Comparison of ENCODE assay signal across 1 cellular context in the genomic region with DNA sequence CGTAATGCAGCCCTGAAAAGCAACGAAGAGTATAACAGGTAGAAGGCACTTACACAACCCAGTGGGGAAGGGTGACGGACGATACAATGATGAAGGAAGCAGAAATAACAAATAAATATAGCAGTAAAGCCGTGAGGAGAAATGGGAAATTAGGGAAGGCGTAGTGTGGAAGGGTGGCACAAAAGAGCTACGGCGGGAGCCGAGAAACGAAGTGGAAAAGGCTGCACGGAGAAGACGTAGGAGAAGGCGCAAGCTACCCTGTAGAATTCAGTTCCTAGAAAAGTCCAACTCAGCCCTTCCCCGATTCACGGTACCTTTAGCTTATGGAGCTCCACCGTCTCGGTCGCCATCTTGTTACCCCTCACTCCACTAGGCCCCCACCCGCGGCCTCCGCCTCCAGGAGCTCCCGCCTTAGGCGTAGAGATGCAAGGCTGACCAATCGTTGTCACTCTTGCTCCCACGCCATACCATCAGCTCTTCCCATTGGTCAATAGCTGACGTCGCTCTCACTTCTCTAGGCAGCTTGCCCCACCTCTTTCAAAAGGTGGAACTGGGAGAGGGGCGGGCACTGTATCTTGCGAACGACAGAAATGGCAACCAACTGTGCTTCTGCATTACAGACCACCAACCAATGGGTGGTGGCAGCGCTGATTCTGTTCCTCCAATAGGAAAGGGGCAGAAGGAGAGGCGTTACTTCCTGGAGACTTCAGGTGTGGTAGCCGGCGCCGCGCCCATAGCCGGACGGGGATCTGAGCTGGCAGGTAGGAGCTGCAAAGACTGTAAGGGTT.
A peak's percentile ranks its signal among the peaks of the same experiment; 100 is the strongest.
TF ChIP-seq lines count a peak whose summit lies in the region.

A gene with protein sequence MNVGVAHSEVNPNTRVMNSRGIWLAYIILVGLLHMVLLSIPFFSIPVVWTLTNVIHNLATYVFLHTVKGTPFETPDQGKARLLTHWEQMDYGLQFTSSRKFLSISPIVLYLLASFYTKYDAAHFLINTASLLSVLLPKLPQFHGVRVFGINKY (plus strand): TSS at position 690 of the 788 bp plus-strand sequence. CDS start 959 bp downstream, outside the sequence.
TSS of gene SARNP (minus strand) at position 373 of the 788 bp plus-strand sequence. CDS start at position 350, 23 bp downstream.

TF ChIP-seq in K562, 482 proteins besides CTCF, POLR2A, EP300 and RAD21 (continued from another document and continues in another):
- TF ChIP-seq STAT5B (CRISPR knock-in tag; IDR thresholded peaks at IDR 0.05): no peak
- TF ChIP-seq SRSF9 (IDR thresholded peaks at IDR 0.05; ENCODE audit: borderline replicate concordance, low read depth, low read length): no peak
- no peak for TF ChIP-seq MCM3 (IDR thresholded peaks at IDR 0.05)
- TF ChIP-seq NCOR1 (IDR thresholded peaks at IDR 0.05): no peak
- TF ChIP-seq, protein P1, sequence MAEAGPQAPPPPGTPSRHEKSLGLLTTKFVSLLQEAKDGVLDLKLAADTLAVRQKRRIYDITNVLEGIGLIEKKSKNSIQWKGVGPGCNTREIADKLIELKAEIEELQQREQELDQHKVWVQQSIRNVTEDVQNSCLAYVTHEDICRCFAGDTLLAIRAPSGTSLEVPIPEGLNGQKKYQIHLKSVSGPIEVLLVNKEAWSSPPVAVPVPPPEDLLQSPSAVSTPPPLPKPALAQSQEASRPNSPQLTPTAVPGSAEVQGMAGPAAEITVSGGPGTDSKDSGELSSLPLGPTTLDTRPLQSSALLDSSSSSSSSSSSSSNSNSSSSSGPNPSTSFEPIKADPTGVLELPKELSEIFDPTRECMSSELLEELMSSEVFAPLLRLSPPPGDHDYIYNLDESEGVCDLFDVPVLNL (CRISPR knock-in tag; IDR thresholded peaks at IDR 0.05; ENCODE audit: low read depth): peak; percentile 92
- TF ChIP-seq RBM17 (IDR thresholded peaks at IDR 0.05; ENCODE audit: borderline replicate concordance, low read depth, low read length): no peak
- TF ChIP-seq CHD4 (IDR thresholded peaks at IDR 0.05; ENCODE audit: insufficient read depth, insufficient replicate concordance, low read depth, low read length, poor library complexity, severe bottlenecking): no peak
- no peak for TF ChIP-seq THRA (IDR thresholded peaks at IDR 0.05)
- no peak for TF ChIP-seq MED1 (CRISPR knock-in tag; IDR thresholded peaks at IDR 0.05; ENCODE audit: borderline replicate concordance)
- no peak for TF ChIP-seq ILK (tag; IDR thresholded peaks at IDR 0.05; ENCODE audit: borderline replicate concordance, low read depth)
- TF ChIP-seq XRCC5 (IDR thresholded peaks at IDR 0.05; ENCODE audit: low read depth, low read length): no peak
- TF ChIP-seq EZH2 (IDR thresholded peaks at IDR 0.05; ENCODE audit: borderline replicate concordance, low read depth, low read length): no peak
- TF ChIP-seq, protein P2, sequence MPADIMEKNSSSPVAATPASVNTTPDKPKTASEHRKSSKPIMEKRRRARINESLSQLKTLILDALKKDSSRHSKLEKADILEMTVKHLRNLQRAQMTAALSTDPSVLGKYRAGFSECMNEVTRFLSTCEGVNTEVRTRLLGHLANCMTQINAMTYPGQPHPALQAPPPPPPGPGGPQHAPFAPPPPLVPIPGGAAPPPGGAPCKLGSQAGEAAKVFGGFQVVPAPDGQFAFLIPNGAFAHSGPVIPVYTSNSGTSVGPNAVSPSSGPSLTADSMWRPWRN (IDR thresholded peaks at IDR 0.05; ENCODE audit: low read depth): no peak
- TF ChIP-seq TBP (optimal IDR thresholded peaks at IDR 0.05; ENCODE audit: low read depth, low read length): peak; percentile 89
- no peak for TF ChIP-seq ZBTB12 (CRISPR knock-in tag; IDR thresholded peaks at IDR 0.05)
- TF ChIP-seq ZNF316 (IDR thresholded peaks at IDR 0.05): no peak
- TF ChIP-seq, protein P3, sequence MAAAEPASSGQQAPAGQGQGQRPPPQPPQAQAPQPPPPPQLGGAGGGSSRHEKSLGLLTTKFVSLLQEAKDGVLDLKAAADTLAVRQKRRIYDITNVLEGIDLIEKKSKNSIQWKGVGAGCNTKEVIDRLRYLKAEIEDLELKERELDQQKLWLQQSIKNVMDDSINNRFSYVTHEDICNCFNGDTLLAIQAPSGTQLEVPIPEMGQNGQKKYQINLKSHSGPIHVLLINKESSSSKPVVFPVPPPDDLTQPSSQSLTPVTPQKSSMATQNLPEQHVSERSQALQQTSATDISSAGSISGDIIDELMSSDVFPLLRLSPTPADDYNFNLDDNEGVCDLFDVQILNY (CRISPR knock-in tag; IDR thresholded peaks at IDR 0.05): peak; percentile 81; the same call in 1 of the 2 replicates
- TF ChIP-seq SP1 (CRISPR knock-in tag; IDR thresholded peaks at IDR 0.05): peak; percentile 95
- TF ChIP-seq HDAC6 (IDR thresholded peaks at IDR 0.05; ENCODE audit: low read depth, low read length): no peak
- peak; percentile 99 for TF ChIP-seq ASH1L (IDR thresholded peaks at IDR 0.05; ENCODE audit: borderline replicate concordance, low read depth, partially characterized antibody)
- no peak for TF ChIP-seq DIDO1 (tag; IDR thresholded peaks at IDR 0.05; ENCODE audit: low read depth)
- no peak for TF ChIP-seq NFE2 (IDR thresholded peaks at IDR 0.05; ENCODE audit: low read depth)
- TF ChIP-seq FOXK2 (conservative IDR thresholded peaks at IDR 0.05 in 1 of 2, IDR thresholded peaks at IDR 0.05 in 1 of 2; ENCODE audit: low read depth in 2 of 2): no peak; a peak in 1 of 4 replicates
- TF ChIP-seq SUPT5H (IDR thresholded peaks at IDR 0.05): peak; percentile 93
- no peak for TF ChIP-seq ZKSCAN3 (CRISPR knock-in tag; IDR thresholded peaks at IDR 0.05)
- TF ChIP-seq ZBTB1 (CRISPR knock-in tag; IDR thresholded peaks at IDR 0.05; ENCODE audit: borderline replicate concordance, low read depth): no peak
- TF ChIP-seq CHD1 (IDR thresholded peaks at IDR 0.05; ENCODE audit: low read length): peak; percentile 90
- no peak for TF ChIP-seq GATAD2A (IDR thresholded peaks at IDR 0.05)
- TF ChIP-seq HDAC8 (tag; IDR thresholded peaks at IDR 0.05): no peak
- TF ChIP-seq NR2F6 (CRISPR knock-in tag; IDR thresholded peaks at IDR 0.05): no peak
- peak; percentile 71 for TF ChIP-seq RB1 (IDR thresholded peaks at IDR 0.05; ENCODE audit: low read depth)
- no peak for TF ChIP-seq JUNB (CRISPR knock-in tag; conservative IDR thresholded peaks at IDR 0.05)
- TF ChIP-seq, protein P4, sequence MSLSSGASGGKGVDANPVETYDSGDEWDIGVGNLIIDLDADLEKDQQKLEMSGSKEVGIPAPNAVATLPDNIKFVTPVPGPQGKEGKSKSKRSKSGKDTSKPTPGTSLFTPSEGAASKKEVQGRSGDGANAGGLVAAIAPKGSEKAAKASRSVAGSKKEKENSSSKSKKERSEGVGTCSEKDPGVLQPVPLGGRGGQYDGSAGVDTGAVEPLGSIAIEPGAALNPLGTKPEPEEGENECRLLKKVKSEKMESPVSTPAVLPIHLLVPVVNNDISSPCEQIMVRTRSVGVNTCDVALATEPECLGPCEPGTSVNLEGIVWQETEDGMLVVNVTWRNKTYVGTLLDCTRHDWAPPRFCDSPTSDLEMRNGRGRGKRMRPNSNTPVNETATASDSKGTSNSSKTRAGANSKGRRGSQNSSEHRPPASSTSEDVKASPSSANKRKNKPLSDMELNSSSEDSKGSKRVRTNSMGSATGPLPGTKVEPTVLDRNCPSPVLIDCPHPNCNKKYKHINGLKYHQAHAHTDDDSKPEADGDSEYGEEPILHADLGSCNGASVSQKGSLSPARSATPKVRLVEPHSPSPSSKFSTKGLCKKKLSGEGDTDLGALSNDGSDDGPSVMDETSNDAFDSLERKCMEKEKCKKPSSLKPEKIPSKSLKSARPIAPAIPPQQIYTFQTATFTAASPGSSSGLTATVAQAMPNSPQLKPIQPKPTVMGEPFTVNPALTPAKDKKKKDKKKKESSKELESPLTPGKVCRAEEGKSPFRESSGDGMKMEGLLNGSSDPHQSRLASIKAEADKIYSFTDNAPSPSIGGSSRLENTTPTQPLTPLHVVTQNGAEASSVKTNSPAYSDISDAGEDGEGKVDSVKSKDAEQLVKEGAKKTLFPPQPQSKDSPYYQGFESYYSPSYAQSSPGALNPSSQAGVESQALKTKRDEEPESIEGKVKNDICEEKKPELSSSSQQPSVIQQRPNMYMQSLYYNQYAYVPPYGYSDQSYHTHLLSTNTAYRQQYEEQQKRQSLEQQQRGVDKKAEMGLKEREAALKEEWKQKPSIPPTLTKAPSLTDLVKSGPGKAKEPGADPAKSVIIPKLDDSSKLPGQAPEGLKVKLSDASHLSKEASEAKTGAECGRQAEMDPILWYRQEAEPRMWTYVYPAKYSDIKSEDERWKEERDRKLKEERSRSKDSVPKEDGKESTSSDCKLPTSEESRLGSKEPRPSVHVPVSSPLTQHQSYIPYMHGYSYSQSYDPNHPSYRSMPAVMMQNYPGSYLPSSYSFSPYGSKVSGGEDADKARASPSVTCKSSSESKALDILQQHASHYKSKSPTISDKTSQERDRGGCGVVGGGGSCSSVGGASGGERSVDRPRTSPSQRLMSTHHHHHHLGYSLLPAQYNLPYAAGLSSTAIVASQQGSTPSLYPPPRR (CRISPR knock-in tag; IDR thresholded peaks at IDR 0.05; ENCODE audit: borderline replicate concordance): 0 out of 2 replicates have a peak, but pooled peaks have one; percentile 46
- TF ChIP-seq ZNF717 (CRISPR knock-in tag; IDR thresholded peaks at IDR 0.05): no peak
- TF ChIP-seq ZFP1 (CRISPR knock-in tag; IDR thresholded peaks at IDR 0.05): no peak
- peak; percentile 49; the same call in 1 of the 2 replicates for TF ChIP-seq FOXM1 (IDR thresholded peaks at IDR 0.05; ENCODE audit: low read depth)
- TF ChIP-seq FOXM1 (CRISPR knock-in tag; IDR thresholded peaks at IDR 0.05; ENCODE audit: low read depth): no peak
- no peak for TF ChIP-seq STAG1 (CRISPR knock-in tag; IDR thresholded peaks at IDR 0.05; ENCODE audit: borderline replicate concordance)
- TF ChIP-seq ZNF696 (CRISPR knock-in tag; conservative IDR thresholded peaks at IDR 0.05): no peak
- no peak for TF ChIP-seq ZNF175 (CRISPR knock-in tag; IDR thresholded peaks at IDR 0.05; ENCODE audit: low read depth)
- no peak for TF ChIP-seq MTF1 (CRISPR knock-in tag; IDR thresholded peaks at IDR 0.05; ENCODE audit: borderline replicate concordance)
- peak; percentile 55 for TF ChIP-seq GTF2B (IDR thresholded peaks at IDR 0.05; ENCODE audit: extremely low read depth, insufficient read length)
- TF ChIP-seq ZNF586 (CRISPR knock-in tag; conservative IDR thresholded peaks at IDR 0.05): no peak
- TF ChIP-seq ZNF436 (CRISPR knock-in tag; IDR thresholded peaks at IDR 0.05): no peak
- no peak for TF ChIP-seq RBM22 (IDR thresholded peaks at IDR 0.05; ENCODE audit: low read depth, low read length, poor library complexity, severe bottlenecking)
- no peak for TF ChIP-seq NCOA6 (IDR thresholded peaks at IDR 0.05)
- no peak for TF ChIP-seq RAD51 (IDR thresholded peaks at IDR 0.05; ENCODE audit: borderline replicate concordance, low read depth)
- no peak for TF ChIP-seq PREB (CRISPR knock-in tag; IDR thresholded peaks at IDR 0.05)
- peak; percentile 93 for TF ChIP-seq RBBP5 (IDR thresholded peaks at IDR 0.05; ENCODE audit: borderline replicate concordance, insufficient read depth, low read length, poor library complexity, severe bottlenecking)
- peak; percentile 80 for TF ChIP-seq TAF1 (IDR thresholded peaks at IDR 0.05; ENCODE audit: control insufficient read depth, extremely low read depth, insufficient read depth, low read length, severe bottlenecking)
- peak; percentile 72; the same call in 1 of the 2 replicates for TF ChIP-seq BRD4 (IDR thresholded peaks at IDR 0.05)
- peak; percentile 88 for TF ChIP-seq ZEB2 (IDR thresholded peaks at IDR 0.05)
- TF ChIP-seq ZSCAN32 (CRISPR knock-in tag; IDR thresholded peaks at IDR 0.05): 0 out of 2 replicates have a peak, but pooled peaks have one; percentile 41
- no peak for TF ChIP-seq SNRNP70 (optimal IDR thresholded peaks at IDR 0.05; ENCODE audit: low read depth, low read length)
- TF ChIP-seq ZNF282 (CRISPR knock-in tag; IDR thresholded peaks at IDR 0.05): no peak
